Comparison of ENCODE assay signal across 33 cellular contexts in genomic region chr1:27648602-27649305, GRCh38. TPM values are rescaled to one million over a fixed set of nuclear protein-coding genes. Genes with fewer than 3 reads are reported as not detected.
DNase-seq lines count a peak whose midpoint lies in the region; ATAC-seq and TF ChIP-seq lines count a peak whose summit lies in the region.
"Had no signal": no experiment of that assay in that cellular context is flagged by ENCODE, and none has a peak within 500 bp of the region (broad histone marks: within the 10 kb centered on the region; RNA-seq: fewer than 3 reads in every experiment).

No MANE protein-coding gene starts in this region.

- peak; percentile 14 for DNase-seq in G401 (ENCODE audit: low spot score)
- peak in 5 of 7 donors; percentile 61 to 75 (median 69) for DNase-seq in adrenal gland
- peak in 3 of 5 donors; percentile 66 to 70 (median 69) for DNase-seq in heart left ventricle
- DNase-seq in psoas muscle = no peak
- no peak for DNase-seq in DMS53 (lab: John Stamatoyannopoulos, UW)
- no peak for DNase-seq in GM03348 (ENCODE audit: low spot score)
- DNase-seq in ureter (ENCODE audit: low spot score) = no peak
- DNase-seq: ACHN; activated CD8-positive, alpha-beta memory T cell treated with anti-CD3 and anti-CD28 coated beads, Interleukin-2, amount 10 ng/mL, durations not matched to agents 7 days and 5 days; activated gamma-delta T cell treated with Interleukin-2 at 50 U/mL for 16 hours; activated naive CD8-positive, alpha-beta T cell treated with anti-CD3 and anti-CD28 coated beads, Interleukin-2, amount 10 ng/mL, durations not matched to agents 7 days and 5 days; activated T-cell treated with anti-CD3 and anti-CD28 coated beads, Interleukin-2, amount 50 U/mL, for 4 hours; BE2C; central memory CD4-positive, alpha-beta T cell; DMS153; foreskin melanocyte; hypothalamus; immature natural killer cell; left colon; NCI-H1092; NCI-H1694; NCI-H2171 treated with DMSO at 0.1 percent for 48 hours; NCI-H510A treated with DMSO at 0.1 percent for 48 hours; PC-3; stimulated activated CD4-positive, alpha-beta T cell treated with anti-CD3 and anti-CD28 coated beads, Interleukin-12 subunit alpha, Interleukin-12 subunit beta, amount 100 ng/mL, for 4 hours; stimulated activated CD4-positive, alpha-beta T cell treated with anti-CD3 and anti-CD28 coated beads, Interleukin-2, amount 100 ng/mL, for 48 hours; T-helper 2 cell had no signal

- WGBS in adrenal gland, 4 donors = 53 to 66% (median 62%) methylated on average over 6 of the region's 6 CpGs
- WGBS in heart left ventricle, 4 donors = 53 to 62% (median 60%) methylated on average over 6 of the region's 6 CpGs
- WGBS in psoas muscle, 3 donors = 54 to 62% (median 62%) methylated on average over 6 of the region's 6 CpGs

- no peak overlapping the region for H3K27ac ChIP-seq in adrenal gland
- peak overlapping the region in 8 of 12 donors; percentile 17 to 68 (median 41) for H3K27ac ChIP-seq in heart left ventricle
- H3K27ac ChIP-seq in psoas muscle = no peak overlapping the region
- H3K27ac ChIP-seq: tibial nerve had no signal

- no peaks in the 10 kb centered on the region for H3K9me3 ChIP-seq in adrenal gland (replicated peaks in 1 of 3)
- H3K9me3 ChIP-seq in heart left ventricle = no peaks in the 10 kb centered on the region
- no peaks in the 10 kb centered on the region for H3K9me3 ChIP-seq in psoas muscle
- H3K9me3 ChIP-seq: BE2C, tibial nerve had no signal

- intact Hi-C loops in adrenal gland (cut with DNase I) (no loop called here), heart left ventricle (cut with DNase I) (loop anchor here in 2 of 10 donors (5.0 kb wide), 1 partner anchor 36 kb away; no protein-coding TSS in a partner anchor), psoas muscle (cut with DNase I) (no loop called here)

- ATAC-seq in heart left ventricle (peak; percentile 61 to 74 (median 66)), psoas muscle (peak in 3 of 4 donors; percentile 40 to 74 (median 72)), GM18519 (IDR thresholded peaks at IDR 0.05; ENCODE audit: low FRiP score, unreplicated experiment) (no peak)
- ATAC-seq: activated CD8-positive, alpha-beta memory T cell treated with anti-CD3 and anti-CD28 coated beads, Interleukin-2, amount 10 ng/mL, durations not matched to agents 7 days and 5 days; activated T-cell treated with anti-CD3 and anti-CD28 coated beads, Interleukin-2, amount 50 U/mL, for 4 hours; left colon; PC-3; sciatic nerve had no signal

- peaks cover 0 to 8% of the 10 kb centered on the region in 2 donors for H3K4me1 ChIP-seq in adrenal gland (replicated peaks in 1 of 2)
- H3K4me1 ChIP-seq in heart left ventricle = peaks cover 0 to 48% (median 29%) of the 10 kb centered on the region in 12 donors
- H3K4me1 ChIP-seq in psoas muscle = peaks cover 23% of the 10 kb centered on the region
- H3K4me1 ChIP-seq: BE2C had no signal

- H3K36me3 ChIP-seq in adrenal gland (replicated peaks in 1 of 2) (no peaks in the 10 kb centered on the region), heart left ventricle (no peaks in the 10 kb centered on the region), psoas muscle (ENCODE audit: insufficient read depth in 1 of 2, low read depth in 1 of 2) (no peaks in the 10 kb centered on the region)
- H3K36me3 ChIP-seq: BE2C, tibial nerve had no signal

- no peak overlapping the region for H3K4me3 ChIP-seq in adrenal gland
- H3K4me3 ChIP-seq in heart left ventricle = no peak overlapping the region
- no peak overlapping the region for H3K4me3 ChIP-seq in psoas muscle
- H3K4me3 ChIP-seq: tibial nerve had no signal

- H3K27me3 ChIP-seq in adrenal gland (no peaks in the 10 kb centered on the region), heart left ventricle (no peaks in the 10 kb centered on the region), psoas muscle (ENCODE audit: insufficient read depth in 3 of 3, low read length in 2 of 3) (no peaks in the 10 kb centered on the region)
- H3K27me3 ChIP-seq: BE2C, tibial nerve had no signal

- in situ Hi-C loops in G401 (cut with HindIII; ENCODE audit: low sequenced_read_pairs) = no loop called here

- TF ChIP-seq POLR2A in adrenal gland (IDR thresholded peaks at IDR 0.05) (no peak), heart left ventricle (IDR thresholded peaks at IDR 0.05) (no peak)

- TF ChIP-seq CTCF in adrenal gland (IDR thresholded peaks at IDR 0.05) (no peak), heart left ventricle (IDR thresholded peaks at IDR 0.05) (no peak), psoas muscle (IDR thresholded peaks at IDR 0.05) (no peak)

RNA-seq across cellular contexts. Expression of gene FGR, which starts 13.8 kb away (rescaled TPM):
- total RNA-seq in G401 (2014; rRNA removed; shearing (Covaris generic)) = not detected in 2 replicates
- total RNA-seq in adrenal gland = 10 to 100 TPM in 4 of 8 donors, 1 to 10 TPM in 4; 4.7 to 16.0 (median 10.4) TPM
- polyA plus RNA-seq in adrenal gland = 10 to 100 TPM in 2 of 3 donors, 1 to 10 TPM in 1; 6.0 to 51.9 (median 11.3) TPM
- total RNA-seq in heart left ventricle = 10 to 100 TPM in 3 of 9 donors, 1 to 10 TPM in 6; 1.1 to 25.9 (median 3.3) TPM
- polyA plus RNA-seq in heart left ventricle = 1 to 10 TPM; 2.8 to 7.2 TPM
- 1 to 10 TPM; 1.3 to 3.5 (median 3.1) TPM for total RNA-seq in psoas muscle
- polyA plus RNA-seq in psoas muscle = 1 to 10 TPM; 1.7 to 3.8 (median 2.0) TPM
- 17.2 TPM for total RNA-seq in ureter
- total RNA-seq: astrocyte, HT-29, PC-3 had no signal
- polyA plus RNA-seq: neural cell had no signal

RNA-seq across cellular contexts. Expression of gene IFI6, which starts 23.2 kb away (rescaled TPM):
- total RNA-seq in G401 (2014; rRNA removed; shearing (Covaris generic)) = 48.2 and 49.3 TPM in 2 replicates
- total RNA-seq in adrenal gland = 100 to 1,000 TPM in 5 of 8 donors, 10 to 100 TPM in 3; 67.6 to 379 (median 175) TPM
- polyA plus RNA-seq in adrenal gland = 100 to 1,000 TPM; 213 to 611 (median 223) TPM
- total RNA-seq in heart left ventricle = 100 to 1,000 TPM in 1 of 9 donors, 10 to 100 TPM in 8; 18.3 to 140 (median 70.2) TPM
- polyA plus RNA-seq in heart left ventricle = 10 to 100 TPM; 44.5 to 61.9 TPM
- 10 to 100 TPM in 3 of 4 donors, 1 to 10 TPM in 1; 7.8 to 25.8 (median 15.3) TPM for total RNA-seq in psoas muscle
- polyA plus RNA-seq in psoas muscle = 10 to 100 TPM; 13.9 to 20.9 (median 18.8) TPM
- total RNA-seq in ureter = 14.3 TPM

RNA-seq across cellular contexts. Expression of gene AHDC1, which starts 44.8 kb away (rescaled TPM):
- total RNA-seq in G401 (2014; rRNA removed; shearing (Covaris generic)) = 6.5 and 8.1 TPM in 2 replicates
- 100 to 1,000 TPM in 1 of 8 donors, 10 to 100 TPM in 7; 43.9 to 111 (median 71.8) TPM for total RNA-seq in adrenal gland
- polyA plus RNA-seq in adrenal gland = 10 to 100 TPM; 10.4 to 98.5 (median 27.0) TPM
- 10 to 100 TPM; 29.2 to 50.2 (median 42.1) TPM for total RNA-seq in heart left ventricle
- 10 to 100 TPM; 25.8 to 48.4 TPM for polyA plus RNA-seq in heart left ventricle
- 10 to 100 TPM; 35.9 to 65.2 (median 59.0) TPM for total RNA-seq in psoas muscle
- 10 to 100 TPM in 1 of 3 donors, 1 to 10 TPM in 2; 6.4 to 19.8 (median 9.7) TPM for polyA plus RNA-seq in psoas muscle
- total RNA-seq in ureter = 27.3 TPM

Comparison
In these comparisons a context has a peak if more than half of its experiments do, and no peak if none do; other contexts are left out.
1. DNase-seq: peak in G401 (single experiment), adrenal gland (5 of 7) and heart left ventricle (3 of 5); none in psoas muscle (0 of 2), DMS53 (single experiment), GM03348 (single experiment) and ureter (single experiment).
2. H3K27ac ChIP-seq: peak in heart left ventricle (8 of 12); none in adrenal gland (0 of 5) and psoas muscle (single experiment).